Comparison of ENCODE assay signal across 9 cellular contexts in the genomic region with DNA sequence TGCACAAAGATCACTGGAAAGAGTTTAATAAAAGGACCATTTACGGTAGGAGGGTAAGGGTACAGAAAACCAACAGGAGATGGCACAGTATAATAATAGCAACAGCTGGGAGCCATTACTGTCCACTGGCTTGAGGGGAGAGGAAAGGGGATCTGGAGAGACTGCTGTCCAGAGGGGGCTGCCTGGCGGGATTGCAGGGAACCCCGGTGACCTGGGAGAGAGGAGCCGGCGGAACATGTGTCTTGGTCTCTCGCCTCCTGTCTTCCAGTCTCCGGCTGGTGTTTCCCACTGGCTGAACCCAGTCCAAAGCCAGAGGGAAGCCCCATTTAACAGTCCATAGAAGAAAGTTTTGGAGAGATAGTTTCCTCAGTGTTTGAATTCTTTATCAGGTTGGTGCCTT.
"Had no signal": no experiment of that assay in that cellular context is flagged by ENCODE, and none has a peak within 500 bp of the region (broad histone marks: within the 10 kb centered on the region; RNA-seq: fewer than 3 reads in every experiment).

No MANE protein-coding gene starts in this region.

- H3K9me3 ChIP-seq: HAP-1 had no signal

- H3K4me3 Mint-ChIP-seq: HFFc6, IgD-negative memory B cell had no signal

- H3K9ac ChIP-seq: GM23248 had no signal

- H3K4me3 ChIP-seq: GM23248, HAP-1 had no signal

- ATAC-seq: HCT116, HepG2 had no signal

- H3K36me3 Mint-ChIP-seq: IgD-negative memory B cell had no signal

- H3K27ac ChIP-seq: GM23248, HL-60 had no signal

- H3K27ac Mint-ChIP-seq: HFFc6, IgD-negative memory B cell had no signal

- H3K9me3 Mint-ChIP-seq: HFFc6, IgD-negative memory B cell had no signal

- H2AFZ ChIP-seq: GM23248 had no signal

- H3K36me3 ChIP-seq: HAP-1 had no signal

- DNase-seq: GM23248, GOT3, HFFc6, KBM-7 had no signal
